9 cellular contexts compared by ENCODE assay signal in the genomic region with DNA sequence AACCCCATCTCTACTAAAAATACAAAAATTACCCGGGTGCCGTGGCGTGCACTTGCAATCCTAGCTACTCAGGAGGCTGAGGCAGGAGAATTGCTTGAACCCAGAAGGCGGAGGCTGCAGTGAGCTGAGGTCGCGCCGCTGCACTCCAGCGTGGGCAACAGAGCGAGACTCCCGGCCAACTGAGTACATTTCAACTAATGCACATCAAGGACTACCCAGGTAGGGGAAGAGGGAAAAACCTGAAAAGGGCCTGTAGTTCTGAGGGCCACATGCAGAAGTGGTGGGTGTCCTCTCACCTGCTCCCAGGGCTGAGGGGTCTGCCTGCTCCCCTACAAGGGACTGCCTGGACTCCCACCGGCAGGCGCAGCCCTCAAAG. TPM values are rescaled to one million over a fixed set of nuclear protein-coding genes. Genes with fewer than 3 reads are reported as not detected.
DNase-seq lines count a peak whose midpoint lies in the region; ATAC-seq and TF ChIP-seq lines count a peak whose summit lies in the region.
"Had no signal": no experiment of that assay in that cellular context is flagged by ENCODE, and none has a peak within 500 bp of the region (broad histone marks: within the 10 kb centered on the region; RNA-seq: fewer than 3 reads in every experiment).

No MANE protein-coding gene starts in this region.

- CTCF ChIA-PET in Calu3 (lab: Charles Lee), result interaction anchor here (1.0 to 2.5 kb wide), 4 partner anchors 8 to 27 kb away, joined by 3 to 17 read pairs (median 4); no protein-coding TSS in a partner anchor

- no peak for TF ChIP-seq CTCF in Calu3 (IDR thresholded peaks at IDR 0.05; ENCODE audit: unreplicated experiment)
- no peak for TF ChIP-seq CTCF in fibroblast of mammary gland (conservative IDR thresholded peaks at IDR 0.05; ENCODE audit: control insufficient read depth, insufficient read depth, low read depth, low read length)
- no peak for TF ChIP-seq CTCF in progenitor cell of endocrine pancreas (IDR thresholded peaks at IDR 0.05; ENCODE audit: unreplicated experiment)

- H3K4me1 ChIP-seq in SJSA1 (replicated peaks), result peaks cover 29% of the 10 kb centered on the region

- peak overlapping the region; percentile 90 for H3K27ac Mint-ChIP-seq in Calu3 (ENCODE audit: unreplicated experiment)
- peak overlapping the region; percentile 84 for H3K27ac Mint-ChIP-seq in progenitor cell of endocrine pancreas

- DNase-seq in Calu3, result no peak
- DNase-seq in SJSA1 (ENCODE audit: low read depth in 1 of 2, low spot score in 2 of 2), result no peak
- no peak for DNase-seq in fibroblast of mammary gland (ENCODE audit: low read depth)
- DNase-seq in progenitor cell of endocrine pancreas (ENCODE audit: low spot score, unreplicated experiment), result no peak
- no peak for DNase-seq in DMS 273 (lab: John Stamatoyannopoulos, UW; ENCODE audit: unreplicated experiment)

- peak overlapping the region; percentile 41 for H3K27ac ChIP-seq in SJSA1

- no peaks in the 10 kb centered on the region for H3K27me3 ChIP-seq in SJSA1 (replicated peaks)

- H3K36me3 ChIP-seq in SJSA1, result no peaks in the 10 kb centered on the region

- TSS peak; percentile 42 for BruUV-seq in Calu3 (replicated peaks; lab: Mats Ljungman, UMichigan)

- H3K27me3 Mint-ChIP-seq in Calu3 (ENCODE audit: unreplicated experiment), result no peaks in the 10 kb centered on the region
- H3K27me3 Mint-ChIP-seq in progenitor cell of endocrine pancreas, result peaks cover 4% of the 10 kb centered on the region

- no peaks in the 10 kb centered on the region for H3K9me3 ChIP-seq in SJSA1 (replicated peaks)

- H3K4me3 ChIP-seq in SJSA1 (peak overlapping the region; percentile 38), fibroblast of mammary gland (ENCODE audit: control insufficient read depth, low read depth, low read length) (peak overlapping the region; percentile 46)

- H3K36me3 Mint-ChIP-seq in Calu3 (ENCODE audit: insufficient read depth, unreplicated experiment) (peaks cover 70% of the 10 kb centered on the region), progenitor cell of endocrine pancreas (ENCODE audit: insufficient read depth) (no peaks in the 10 kb centered on the region)
- H3K36me3 Mint-ChIP-seq: activated naive CD4-positive, alpha-beta T cell treated with anti-CD3 and anti-CD28 coated beads, Interleukin-2, amount 50 U/mL, for 72 hours had no signal

- H3K4me1 Mint-ChIP-seq in Calu3 (ENCODE audit: low read depth, unreplicated experiment) (peaks cover 65% of the 10 kb centered on the region), progenitor cell of endocrine pancreas (ENCODE audit: low read depth) (peaks cover 22% of the 10 kb centered on the region)

- H3K9me3 Mint-ChIP-seq in Calu3 (ENCODE audit: low read depth, unreplicated experiment) (no peaks in the 10 kb centered on the region), progenitor cell of endocrine pancreas (ENCODE audit: low read depth) (no peaks in the 10 kb centered on the region)
- H3K9me3 Mint-ChIP-seq: activated naive CD4-positive, alpha-beta T cell treated with anti-CD3 and anti-CD28 coated beads, Interleukin-2, amount 50 U/mL, for 72 hours had no signal

- H3K4me3 Mint-ChIP-seq in Calu3 (ENCODE audit: low read depth, unreplicated experiment) (peak overlapping the region; percentile 78), progenitor cell of endocrine pancreas (ENCODE audit: low read depth) (peak overlapping the region; percentile 71)

- intact Hi-C loops in Calu3 (cut with micrococcal nuclease; ENCODE audit: unreplicated experiment), result no loop called here

- ATAC-seq in SK-N-SH treated with all-trans-retinoic acid at 6 μM for 48 hours, result no peak
- no peak for ATAC-seq in GM21447 (IDR thresholded peaks at IDR 0.05; ENCODE audit: unreplicated experiment)
- no peak for ATAC-seq in GM19452 (IDR thresholded peaks at IDR 0.05; ENCODE audit: unreplicated experiment)

TF ChIP-seq in SK-N-SH treated with all-trans-retinoic acid at 6 μM for 48 hours, 23 proteins besides CTCF, POLR2A, EP300 and RAD21:
- TF ChIP-seq, protein P1, sequence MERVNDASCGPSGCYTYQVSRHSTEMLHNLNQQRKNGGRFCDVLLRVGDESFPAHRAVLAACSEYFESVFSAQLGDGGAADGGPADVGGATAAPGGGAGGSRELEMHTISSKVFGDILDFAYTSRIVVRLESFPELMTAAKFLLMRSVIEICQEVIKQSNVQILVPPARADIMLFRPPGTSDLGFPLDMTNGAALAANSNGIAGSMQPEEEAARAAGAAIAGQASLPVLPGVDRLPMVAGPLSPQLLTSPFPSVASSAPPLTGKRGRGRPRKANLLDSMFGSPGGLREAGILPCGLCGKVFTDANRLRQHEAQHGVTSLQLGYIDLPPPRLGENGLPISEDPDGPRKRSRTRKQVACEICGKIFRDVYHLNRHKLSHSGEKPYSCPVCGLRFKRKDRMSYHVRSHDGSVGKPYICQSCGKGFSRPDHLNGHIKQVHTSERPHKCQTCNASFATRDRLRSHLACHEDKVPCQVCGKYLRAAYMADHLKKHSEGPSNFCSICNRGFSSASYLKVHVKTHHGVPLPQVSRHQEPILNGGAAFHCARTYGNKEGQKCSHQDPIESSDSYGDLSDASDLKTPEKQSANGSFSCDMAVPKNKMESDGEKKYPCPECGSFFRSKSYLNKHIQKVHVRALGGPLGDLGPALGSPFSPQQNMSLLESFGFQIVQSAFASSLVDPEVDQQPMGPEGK (CRISPR knock-in tag; IDR thresholded peaks at IDR 0.05; ENCODE audit: borderline replicate concordance), result no peak
- no peak for TF ChIP-seq ZFP30 (CRISPR knock-in tag; IDR thresholded peaks at IDR 0.05)
- no peak for TF ChIP-seq ZC3H10 (CRISPR knock-in tag; IDR thresholded peaks at IDR 0.05)
- no peak for TF ChIP-seq ZNF565 (CRISPR knock-in tag; conservative IDR thresholded peaks at IDR 0.05; ENCODE audit: low read depth)
- no peak for TF ChIP-seq ZNF70 (CRISPR knock-in tag; IDR thresholded peaks at IDR 0.05)
- TF ChIP-seq, protein P2, sequence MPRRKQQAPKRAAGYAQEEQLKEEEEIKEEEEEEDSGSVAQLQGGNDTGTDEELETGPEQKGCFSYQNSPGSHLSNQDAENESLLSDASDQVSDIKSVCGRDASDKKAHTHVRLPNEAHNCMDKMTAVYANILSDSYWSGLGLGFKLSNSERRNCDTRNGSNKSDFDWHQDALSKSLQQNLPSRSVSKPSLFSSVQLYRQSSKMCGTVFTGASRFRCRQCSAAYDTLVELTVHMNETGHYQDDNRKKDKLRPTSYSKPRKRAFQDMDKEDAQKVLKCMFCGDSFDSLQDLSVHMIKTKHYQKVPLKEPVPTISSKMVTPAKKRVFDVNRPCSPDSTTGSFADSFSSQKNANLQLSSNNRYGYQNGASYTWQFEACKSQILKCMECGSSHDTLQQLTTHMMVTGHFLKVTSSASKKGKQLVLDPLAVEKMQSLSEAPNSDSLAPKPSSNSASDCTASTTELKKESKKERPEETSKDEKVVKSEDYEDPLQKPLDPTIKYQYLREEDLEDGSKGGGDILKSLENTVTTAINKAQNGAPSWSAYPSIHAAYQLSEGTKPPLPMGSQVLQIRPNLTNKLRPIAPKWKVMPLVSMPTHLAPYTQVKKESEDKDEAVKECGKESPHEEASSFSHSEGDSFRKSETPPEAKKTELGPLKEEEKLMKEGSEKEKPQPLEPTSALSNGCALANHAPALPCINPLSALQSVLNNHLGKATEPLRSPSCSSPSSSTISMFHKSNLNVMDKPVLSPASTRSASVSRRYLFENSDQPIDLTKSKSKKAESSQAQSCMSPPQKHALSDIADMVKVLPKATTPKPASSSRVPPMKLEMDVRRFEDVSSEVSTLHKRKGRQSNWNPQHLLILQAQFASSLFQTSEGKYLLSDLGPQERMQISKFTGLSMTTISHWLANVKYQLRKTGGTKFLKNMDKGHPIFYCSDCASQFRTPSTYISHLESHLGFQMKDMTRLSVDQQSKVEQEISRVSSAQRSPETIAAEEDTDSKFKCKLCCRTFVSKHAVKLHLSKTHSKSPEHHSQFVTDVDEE (CRISPR knock-in tag; IDR thresholded peaks at IDR 0.05), result no peak
- no peak for TF ChIP-seq TOX (CRISPR knock-in tag; IDR thresholded peaks at IDR 0.05; ENCODE audit: borderline replicate concordance)
- TF ChIP-seq TCF4 (CRISPR knock-in tag; IDR thresholded peaks at IDR 0.05; ENCODE audit: borderline replicate concordance), result no peak

RNA-seq across cellular contexts. Expression of a gene that starts 0.6 kb away (rescaled TPM):
- 124 and 187 TPM in 2 replicates for total RNA-seq in Calu3 (2022)
- total RNA-seq in SJSA1 (2014; rRNA removed; shearing (Covaris generic)), result 0.50 and 0.71 TPM in 2 replicates
- 16.0 and 16.9 TPM in 2 replicates for total RNA-seq in progenitor cell of endocrine pancreas

RNA-seq across cellular contexts. Expression of a gene that starts 22.6 kb away (rescaled TPM):
- total RNA-seq in Calu3 (2022) (18.6 and 19.8 TPM in 2 replicates), progenitor cell of endocrine pancreas (16.7 and 16.9 TPM in 2 replicates)
- total RNA-seq in SJSA1 (2014; rRNA removed; shearing (Covaris generic)), result 5.3 and 6.6 TPM in 2 replicates

RNA-seq across cellular contexts. Expression of a gene that starts 40.1 kb away (rescaled TPM):
- total RNA-seq in Calu3 (2022) (24.4 TPM in 2 replicates), progenitor cell of endocrine pancreas (24.9 and 27.1 TPM in 2 replicates)
- 24.4 and 28.6 TPM in 2 replicates for total RNA-seq in SJSA1 (2014; rRNA removed; shearing (Covaris generic))

RNA-seq across cellular contexts. Expression of a gene that starts 40.4 kb away (rescaled TPM):
- total RNA-seq in Calu3 (2022) (288 and 289 TPM in 2 replicates), progenitor cell of endocrine pancreas (160 and 163 TPM in 2 replicates)
- 601 and 1,079 TPM in 2 replicates for total RNA-seq in SJSA1 (2014; rRNA removed; shearing (Covaris generic))

RNA-seq across cellular contexts. Expression of a gene that starts 44.4 kb away (rescaled TPM):
- total RNA-seq in Calu3 (2022) (56.6 and 58.2 TPM in 2 replicates), progenitor cell of endocrine pancreas (53.3 and 58.8 TPM in 2 replicates)
- 130 and 136 TPM in 2 replicates for total RNA-seq in SJSA1 (2014; rRNA removed; shearing (Covaris generic))
